1 cellular context compared by ENCODE assay signal in genomic region chr17:69050999-69051775, GRCh38.
TF ChIP-seq lines count a peak whose summit lies in the region.

No MANE protein-coding gene starts in this region.

TF ChIP-seq in HepG2, 621 proteins besides CTCF, POLR2A, EP300 and RAD21 (continued from another document and continues in another):
- TF ChIP-seq PRDM15 (CRISPR knock-in tag; IDR thresholded peaks at IDR 0.05) (no peak), PAXIP1 (CRISPR knock-in tag; conservative IDR thresholded peaks at IDR 0.05) (peak; percentile 77), ZNF280D (CRISPR knock-in tag; IDR thresholded peaks at IDR 0.05) (peak; percentile 89), AFF4 (CRISPR knock-in tag; IDR thresholded peaks at IDR 0.05) (0 out of 2 replicates have a peak, but pooled peaks have one; percentile 34), KLF6 (CRISPR knock-in tag; IDR thresholded peaks at IDR 0.05) (0 out of 2 replicates have a peak, but pooled peaks have one; percentile 54), ZSCAN5A (CRISPR knock-in tag; IDR thresholded peaks at IDR 0.05; ENCODE audit: borderline replicate concordance) (peak; percentile 47; the same call in 1 of the 2 replicates), KLF16 (CRISPR knock-in tag; IDR thresholded peaks at IDR 0.05) (peak in 1 of 2 experiments; percentile 88; a peak in 2 of 4 replicates), ZNF331 (CRISPR knock-in tag; IDR thresholded peaks at IDR 0.05) (peak; percentile 74; the same call in 1 of the 2 replicates), ZBTB43 (CRISPR knock-in tag; conservative IDR thresholded peaks at IDR 0.05) (peak; percentile 43; the same call in 1 of the 2 replicates), NR3C1 (CRISPR knock-in tag; IDR thresholded peaks at IDR 0.05) (no peak), JUN (CRISPR knock-in tag; IDR thresholded peaks at IDR 0.05) (no peak), TOE1 (CRISPR knock-in tag; IDR thresholded peaks at IDR 0.05) (no peak), ZMYM2 (CRISPR knock-in tag; IDR thresholded peaks at IDR 0.05) (0 out of 2 replicates have a peak, but pooled peaks have one; percentile 36), SAP130 (CRISPR knock-in tag; IDR thresholded peaks at IDR 0.05; ENCODE audit: low read depth) (peak; percentile 72), DNMT1 (CRISPR knock-in tag; IDR thresholded peaks at IDR 0.05) (no peak), BCL6 (CRISPR knock-in tag; IDR thresholded peaks at IDR 0.05) (peak; percentile 73; the same call in 1 of the 2 replicates), AHDC1 (CRISPR knock-in tag; IDR thresholded peaks at IDR 0.05; ENCODE audit: borderline replicate concordance) (peak; percentile 92), ZFP1 (CRISPR knock-in tag; IDR thresholded peaks at IDR 0.05) (0 out of 2 replicates have a peak, but pooled peaks have one; percentile 30), MYNN (CRISPR knock-in tag; IDR thresholded peaks at IDR 0.05; ENCODE audit: low read depth) (no peak), TRAFD1 (CRISPR knock-in tag; IDR thresholded peaks at IDR 0.05; ENCODE audit: borderline replicate concordance) (no peak), ERF (CRISPR knock-in tag; IDR thresholded peaks at IDR 0.05) (peak; percentile 48; the same call in 1 of the 2 replicates), MED1 (CRISPR knock-in tag; IDR thresholded peaks at IDR 0.05) (peak; percentile 91)
